18 cellular contexts compared by ENCODE assay signal in the genomic region with DNA sequence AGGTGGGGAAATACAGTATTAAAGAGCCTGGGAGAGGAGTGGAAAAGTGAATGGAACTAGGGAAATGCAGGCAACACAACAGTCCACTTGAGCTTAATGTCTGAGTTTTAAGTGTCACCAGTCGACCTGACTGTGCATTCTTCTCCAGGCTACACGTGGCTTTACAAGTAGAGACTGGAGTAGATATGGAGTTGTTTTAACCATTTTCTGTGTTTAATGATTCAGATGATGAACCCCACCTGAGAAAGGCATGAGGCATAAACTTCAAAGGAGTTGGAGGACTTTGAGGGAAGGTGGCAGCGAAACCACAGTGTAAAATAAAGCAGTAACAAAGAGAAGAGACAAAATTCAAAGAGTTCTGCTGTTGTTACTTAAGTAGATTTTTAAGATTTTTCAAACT. TPM values are rescaled to one million over a fixed set of nuclear protein-coding genes. Genes with fewer than 3 reads are reported as not detected.
DNase-seq lines count a peak whose midpoint lies in the region; ATAC-seq, FAIRE-seq and TF ChIP-seq lines count a peak whose summit lies in the region.
"Had no signal": no experiment of that assay in that cellular context is flagged by ENCODE, and none has a peak within 500 bp of the region (broad histone marks: within the 10 kb centered on the region; RNA-seq: fewer than 3 reads in every experiment).

No MANE protein-coding gene starts in this region.

- no peaks in the 10 kb centered on the region for H3K27me3 Mint-ChIP-seq in neural progenitor cell (ENCODE audit: insufficient read depth, low read depth)

- no peak overlapping the region for H2AFZ ChIP-seq in neural progenitor cell (replicated peaks)

- no peak overlapping the region for H3K4me2 ChIP-seq in neural progenitor cell
- H3K4me2 ChIP-seq: SK-N-SH had no signal

- intact Hi-C loops in ovary (cut with DNase I), result no loop called here

- H3K27me3 ChIP-seq in neural progenitor cell (no peaks in the 10 kb centered on the region), ovary (no peaks in the 10 kb centered on the region), Peyer's patch (no peaks in the 10 kb centered on the region)
- H3K27me3 ChIP-seq: esophagus muscularis mucosa had no signal

- H3K9me3 Mint-ChIP-seq in activated naive CD4-positive, alpha-beta T cell treated with anti-CD3 and anti-CD28 coated beads, Interleukin-2, amount 50 U/mL, for 72 hours, result no peaks in the 10 kb centered on the region
- no peaks in the 10 kb centered on the region for H3K9me3 Mint-ChIP-seq in neural progenitor cell

- H3K36me3 Mint-ChIP-seq in activated naive CD4-positive, alpha-beta T cell treated with anti-CD3 and anti-CD28 coated beads, Interleukin-2, amount 50 U/mL, for 72 hours, result peaks cover 34 to 46% of the 10 kb centered on the region in 2 donors
- peaks cover 46% of the 10 kb centered on the region for H3K36me3 Mint-ChIP-seq in neural progenitor cell

- TF ChIP-seq POLR2A in GM12891 (IDR thresholded peaks at IDR 0.05; ENCODE audit: low read depth, low read length) (no peak), ovary (IDR thresholded peaks at IDR 0.05) (no peak), Peyer's patch (IDR thresholded peaks at IDR 0.05) (no peak)

- H3K27ac ChIP-seq in neural progenitor cell (peak overlapping the region; percentile 54), ovary (no peak overlapping the region), Peyer's patch (no peak overlapping the region)
- H3K27ac ChIP-seq: esophagus muscularis mucosa, skin epidermis, thoracic aorta had no signal

- 89 to 91% (median 91%) methylated on average over 3 of the region's 3 CpGs for WGBS in ovary, 3 donors

- peaks cover 100% of the 10 kb centered on the region for H3K79me2 ChIP-seq in neural progenitor cell (ENCODE audit: low read depth)

- peak overlapping the region; percentile 54 to 66 for H3K27ac Mint-ChIP-seq in activated naive CD4-positive, alpha-beta T cell treated with anti-CD3 and anti-CD28 coated beads, Interleukin-2, amount 50 U/mL, for 72 hours
- no peak overlapping the region for H3K27ac Mint-ChIP-seq in neural progenitor cell

- peak; percentile 44 to 46 for ATAC-seq in activated CD4-positive, CD25-positive, alpha-beta regulatory T cell treated with anti-CD3 and anti-CD28 coated beads, Interleukin-2, amount 50 U/mL, for 24 hours
- peak; percentile 51 to 59 for ATAC-seq in activated naive CD4-positive, alpha-beta T cell treated with anti-CD3 and anti-CD28 coated beads, Interleukin-2, amount 50 U/mL, for 72 hours

- no peaks in the 10 kb centered on the region for H3K4me1 Mint-ChIP-seq in neural progenitor cell

- no peak overlapping the region for H3K4me3 Mint-ChIP-seq in neural progenitor cell

- H3F3A ChIP-seq in neural progenitor cell (ENCODE audit: low read depth), result peaks cover 28% of the 10 kb centered on the region

- DNase-seq in activated CD4-positive, CD25-positive, alpha-beta regulatory T cell treated with anti-CD3 and anti-CD28 coated beads, Interleukin-2, amount 50 U/mL, for 72 hours, result no peak
- DNase-seq in GM12891 (ENCODE audit: insufficient read length, low spot score), result no peak
- no peak for DNase-seq in activated naive CD4-positive, alpha-beta T cell treated with anti-CD3 and anti-CD28 coated beads, Interleukin-2, amount 50 U/mL, for 72 hours (ENCODE audit: low spot score in 2 of 2)
- no peak for DNase-seq in neural progenitor cell (ENCODE audit: low spot score)
- DNase-seq in ovary, result no peak
- no peak for DNase-seq in T-helper 2 cell
- DNase-seq in Peyer's patch, result no peak
- DNase-seq: 8988T; Kasumi-1; NCI-H2171; NCI-H748 treated with DMSO at 0.1 percent for 48 hours; SK-N-SH; stimulated activated CD4-positive, alpha-beta T cell treated with anti-CD3 and anti-CD28 coated beads, Interleukin-4, amount 100 ng/mL, for 24 hours had no signal

- TF ChIP-seq CTCF in neural progenitor cell (IDR thresholded peaks at IDR 0.05) (no peak), ovary (IDR thresholded peaks at IDR 0.05) (no peak), Peyer's patch (IDR thresholded peaks at IDR 0.05) (no peak)

- peaks cover 89% of the 10 kb centered on the region for H4K20me1 ChIP-seq in neural progenitor cell (ENCODE audit: low read depth)

- H3K36me3 ChIP-seq in neural progenitor cell (peaks cover 81% of the 10 kb centered on the region), ovary (no peaks in the 10 kb centered on the region), Peyer's patch (peaks cover 0 to 94% (median 3%) of the 10 kb centered on the region in 3 donors)

- H3K9ac ChIP-seq in neural progenitor cell, result no peak overlapping the region
- H3K9ac ChIP-seq: SK-N-SH had no signal

- H3K9me3 ChIP-seq in neural progenitor cell (ENCODE audit: low read depth) (no peaks in the 10 kb centered on the region), ovary (no peaks in the 10 kb centered on the region), Peyer's patch (no peaks in the 10 kb centered on the region)
- H3K9me3 ChIP-seq: esophagus muscularis mucosa, SK-N-SH, thoracic aorta had no signal

- TF ChIP-seq EP300 in ovary (IDR thresholded peaks at IDR 0.05), result no peak

- H3K4me3 ChIP-seq in neural progenitor cell (no peak overlapping the region), ovary (no peak overlapping the region), Peyer's patch (no peak overlapping the region)
- H3K4me3 ChIP-seq: esophagus muscularis mucosa, skin epidermis, thoracic aorta had no signal

- H3K4me1 ChIP-seq in neural progenitor cell (peaks cover 17% of the 10 kb centered on the region), ovary (ENCODE audit: insufficient read depth) (peaks cover 3% of the 10 kb centered on the region), Peyer's patch (peaks cover 0 to 12% (median 0%) of the 10 kb centered on the region in 4 donors)

- FAIRE-seq in GM12891 (lab: Jason Lieb, UNC), result peak; percentile 47
- FAIRE-seq: H1 had no signal

TF ChIP-seq in GM12891, 5 proteins besides CTCF, POLR2A, EP300 and RAD21:
- no peak for TF ChIP-seq PAX5 (IDR thresholded peaks at IDR 0.05; ENCODE audit: insufficient read depth, low read length, severe bottlenecking)
- TF ChIP-seq POU2F2 (IDR thresholded peaks at IDR 0.05; ENCODE audit: low read depth, low read length), result no peak
- no peak for TF ChIP-seq TAF1 (IDR thresholded peaks at IDR 0.05; ENCODE audit: low read depth, low read length)
- no peak for TF ChIP-seq POLR2AphosphoS5 (IDR thresholded peaks at IDR 0.05; ENCODE audit: low read depth, low read length)
- no peak for TF ChIP-seq SPI1 (IDR thresholded peaks at IDR 0.05; ENCODE audit: low read depth, low read length)

RNA-seq across cellular contexts. Expression of a gene that starts 12.6 kb away (rescaled TPM):
- 120 TPM for polyA plus RNA-seq in GM12891 (2012; ENCODE audit: low read depth, missing spikeins)
- total RNA-seq in activated naive CD4-positive, alpha-beta T cell treated with anti-CD3 and anti-CD28 coated beads, Interleukin-2, amount 50 U/mL, for 72 hours, result 100 to 1,000 TPM; 225 to 253 TPM
- total RNA-seq in neural progenitor cell (ENCODE audit: low replicate concordance) (353 and 491 TPM in 2 replicates), ovary (100 to 1,000 TPM in 5 of 7 donors, 10 to 100 TPM in 2; 95.6 to 169 (median 149) TPM), Peyer's patch (100 to 1,000 TPM in 3 of 4 donors, 10 to 100 TPM in 1; 76.4 to 196 (median 129) TPM)
- 100 to 1,000 TPM in 1 of 2 donors, 10 to 100 TPM in 1; 78.8 to 106 TPM for polyA plus RNA-seq in ovary

RNA-seq across cellular contexts. Expression of a gene that starts 38.4 kb away (rescaled TPM):
- polyA plus RNA-seq in GM12891 (2012; ENCODE audit: low read depth, missing spikeins), result 7.4 TPM
- total RNA-seq in activated naive CD4-positive, alpha-beta T cell treated with anti-CD3 and anti-CD28 coated beads, Interleukin-2, amount 50 U/mL, for 72 hours, result 10 to 100 TPM in 1 of 2 donors, 1 to 10 TPM in 1; 9.8 to 35.8 TPM
- total RNA-seq in neural progenitor cell (ENCODE audit: low replicate concordance) (37.5 and 40.6 TPM in 2 replicates), ovary (10 to 100 TPM; 20.2 to 48.6 (median 23.8) TPM), Peyer's patch (10 to 100 TPM in 3 of 4 donors, 1 to 10 TPM in 1; 8.8 to 38.0 (median 13.4) TPM)
- 10 to 100 TPM; 18.7 to 33.9 TPM for polyA plus RNA-seq in ovary
